In genomic region chr11:121553367-121553766, GRCh38 we compare ENCODE assay signal across 20 cellular contexts.
DNase-seq lines count a peak whose midpoint lies in the region; ATAC-seq, FAIRE-seq and TF ChIP-seq lines count a peak whose summit lies in the region.
"Had no signal": no experiment of that assay in that cellular context is flagged by ENCODE, and none has a peak within 500 bp of the region (broad histone marks: within the 10 kb centered on the region; RNA-seq: fewer than 3 reads in every experiment).

No MANE protein-coding gene starts in this region.

- no peaks in the 10 kb centered on the region for H3K4me1 ChIP-seq in CD4-positive, alpha-beta memory T cell (ENCODE audit: insufficient read depth, low read length)
- H3K4me1 ChIP-seq in PC-3 (ENCODE audit: insufficient read depth, low read length) (peaks cover 23% of the 10 kb centered on the region), neural progenitor cell (peaks cover 41% of the 10 kb centered on the region)

- intact Hi-C loops in CD4-positive, alpha-beta memory T cell (cut with micrococcal nuclease), result no loop called here
- intact Hi-C loops in PC-3 (cut with micrococcal nuclease), result no loop called here

- no peak overlapping the region for H3K4me3 ChIP-seq in CD4-positive, alpha-beta memory T cell (ENCODE audit: low read length in 2 of 2)
- H3K4me3 ChIP-seq in PC-3 (ENCODE audit: low read length) (no peak overlapping the region), fibroblast of mammary gland (ENCODE audit: control insufficient read depth, low read depth, low read length) (no peak overlapping the region), neural progenitor cell (no peak overlapping the region)
- H3K4me3 ChIP-seq: sigmoid colon had no signal

- H2AFZ ChIP-seq in PC-3 (ENCODE audit: low read length) (peak overlapping the region; percentile 20; the same call in 1 of the 2 replicates), neural progenitor cell (replicated peaks) (no peak overlapping the region)

- H3K9ac ChIP-seq in PC-3 (ENCODE audit: low read length) (no peak overlapping the region), neural progenitor cell (no peak overlapping the region)

- H3K9me2 ChIP-seq in PC-3 (replicated peaks; ENCODE audit: low read length), result no peaks in the 10 kb centered on the region

- no peaks in the 10 kb centered on the region for H3K27me3 Mint-ChIP-seq in CD4-positive, alpha-beta memory T cell
- H3K27me3 Mint-ChIP-seq in neural progenitor cell (ENCODE audit: insufficient read depth, low read depth), result no peaks in the 10 kb centered on the region
- H3K27me3 Mint-ChIP-seq: activated CD4-positive, alpha-beta memory T cell treated with anti-CD3 and anti-CD28 coated beads, Interleukin-2, amount 10 ng/mL, durations not matched to agents 7 days and 5 days; progenitor cell of endocrine pancreas; type B pancreatic cell had no signal

- H3K36me3 ChIP-seq in CD4-positive, alpha-beta memory T cell (ENCODE audit: insufficient read depth, low read length), result peaks cover 78% of the 10 kb centered on the region
- H3K36me3 ChIP-seq in PC-3 (ENCODE audit: low read depth, low read length) (peaks cover 9% of the 10 kb centered on the region; the same call in 1 of the 2 replicates), neural progenitor cell (no peaks in the 10 kb centered on the region)

- H3K4me2 ChIP-seq in PC-3 (ENCODE audit: low read length) (no peak overlapping the region; the same call in 1 of the 2 replicates), neural progenitor cell (no peak overlapping the region)

- H3K27me3 ChIP-seq in CD4-positive, alpha-beta memory T cell (ENCODE audit: insufficient read depth, low read length), result no peaks in the 10 kb centered on the region
- no peaks in the 10 kb centered on the region for H3K27me3 ChIP-seq in PC-3 (ENCODE audit: low read length)
- no peaks in the 10 kb centered on the region for H3K27me3 ChIP-seq in neural progenitor cell
- H3K27me3 ChIP-seq: neutrophil, sigmoid colon had no signal

- H3K79me2 ChIP-seq in PC-3 (ENCODE audit: low read length) (no peaks in the 10 kb centered on the region), neural progenitor cell (ENCODE audit: low read depth) (no peaks in the 10 kb centered on the region)

- H3K4me3 Mint-ChIP-seq in CD4-positive, alpha-beta memory T cell, result no peak overlapping the region
- no peak overlapping the region for H3K4me3 Mint-ChIP-seq in neural progenitor cell
- H3K4me3 Mint-ChIP-seq: activated CD4-positive, alpha-beta memory T cell treated with anti-CD3 and anti-CD28 coated beads, Interleukin-2, amount 10 ng/mL, durations not matched to agents 7 days and 5 days; type B pancreatic cell had no signal

- BruUV-seq in PC-3 (replicated peaks; lab: Mats Ljungman, UMichigan), result no TSS peak

- DNase-seq in Ammon's horn (ENCODE audit: low spot score), result peak; percentile 65
- DNase-seq in CD4-positive, alpha-beta memory T cell, result no peak
- no peak for DNase-seq in PC-3
- peak; percentile 29 for DNase-seq in fibroblast of mammary gland (ENCODE audit: low read depth)
- DNase-seq in neural progenitor cell (ENCODE audit: low spot score), result no peak
- DNase-seq in D721Med (ENCODE audit: insufficient read length, low spot score), result no peak
- no peak for DNase-seq in anterior cingulate cortex (lab: John Stamatoyannopoulos, UW)
- DNase-seq: activated CD4-positive, alpha-beta memory T cell treated with anti-CD3 and anti-CD28 coated beads, Interleukin-2, amount 10 ng/mL, durations not matched to agents 7 days and 5 days; activated gamma-delta T cell treated with Interleukin-2 at 50 U/mL for 16 hours; GDM1; NCI-H187 treated with DMSO at 0.1 percent for 48 hours; SIG-M5; sigmoid colon; stimulated activated CD8-positive, alpha-beta memory T cell treated with anti-CD3 and anti-CD28 coated beads, Interleukin-4, amount 100 ng/mL, for 48 hours had no signal

- POLR2A ChIA-PET in CD4-positive, alpha-beta memory T cell (lab: Charles Lee; ENCODE audit: partially characterized antibody), result no interaction called here
- POLR2A ChIA-PET in PC-3 (lab: Charles Lee; ENCODE audit: unreplicated experiment), result no interaction called here

- no peaks in the 10 kb centered on the region for H3K9me3 ChIP-seq in CD4-positive, alpha-beta memory T cell (ENCODE audit: control insufficient read depth in 1 of 2, low read length in 2 of 2)
- H3K9me3 ChIP-seq in PC-3 (ENCODE audit: low read length), result no peaks in the 10 kb centered on the region
- H3K9me3 ChIP-seq in neural progenitor cell (ENCODE audit: low read depth), result no peaks in the 10 kb centered on the region
- H3K9me3 ChIP-seq: sigmoid colon had no signal

- H3K36me3 Mint-ChIP-seq in CD4-positive, alpha-beta memory T cell, result peaks cover 70 to 83% of the 10 kb centered on the region in 2 donors
- H3K36me3 Mint-ChIP-seq in neural progenitor cell, result peaks cover under 1% of the 10 kb centered on the region

- 0 out of 2 replicates have a peak, but pooled peaks cover 3% of the 10 kb centered on the region for H4K20me1 ChIP-seq in PC-3 (ENCODE audit: low read length)
- no peaks in the 10 kb centered on the region for H4K20me1 ChIP-seq in neural progenitor cell (ENCODE audit: low read depth)

- CTCF ChIA-PET in CD4-positive, alpha-beta memory T cell (lab: Charles Lee; ENCODE audit: partially characterized antibody), result no interaction called here
- CTCF ChIA-PET in PC-3 (lab: Charles Lee), result no interaction called here

- ATAC-seq in PC-3, result no peak
- no peak for ATAC-seq in HG03520 (IDR thresholded peaks at IDR 0.05; ENCODE audit: unreplicated experiment)

- H3K27ac Mint-ChIP-seq in CD4-positive, alpha-beta memory T cell, result peak overlapping the region in 4 of 7 donors; percentile 0 to 75 (median 26)
- no peak overlapping the region for H3K27ac Mint-ChIP-seq in neural progenitor cell
- H3K27ac Mint-ChIP-seq: activated CD4-positive, alpha-beta memory T cell treated with anti-CD3 and anti-CD28 coated beads, Interleukin-2, amount 10 ng/mL, durations not matched to agents 7 days and 5 days; progenitor cell of endocrine pancreas had no signal

- H3K9me3 Mint-ChIP-seq in CD4-positive, alpha-beta memory T cell, result no peaks in the 10 kb centered on the region
- H3K9me3 Mint-ChIP-seq in neural progenitor cell, result no peaks in the 10 kb centered on the region
- H3K9me3 Mint-ChIP-seq: activated CD4-positive, alpha-beta memory T cell treated with anti-CD3 and anti-CD28 coated beads, Interleukin-2, amount 10 ng/mL, durations not matched to agents 7 days and 5 days; type B pancreatic cell had no signal

- no peak for TF ChIP-seq CTCF in PC-3 (conservative IDR thresholded peaks at IDR 0.05; ENCODE audit: low read depth, low read length)
- TF ChIP-seq CTCF in fibroblast of mammary gland (conservative IDR thresholded peaks at IDR 0.05; ENCODE audit: control insufficient read depth, insufficient read depth, low read depth, low read length), result no peak
- TF ChIP-seq CTCF in neural progenitor cell (IDR thresholded peaks at IDR 0.05), result no peak
- no peak for TF ChIP-seq CTCF in D721Med (IDR thresholded peaks at IDR 0.05; ENCODE audit: insufficient read depth, missing control alignments)

- no peak overlapping the region for H3K27ac ChIP-seq in CD4-positive, alpha-beta memory T cell (ENCODE audit: low read depth, low read length)
- H3K27ac ChIP-seq in PC-3 (ENCODE audit: low read length) (peak overlapping the region; percentile 42), neural progenitor cell (no peak overlapping the region)
- H3K27ac ChIP-seq: C4-2B, neutrophil, sigmoid colon had no signal

- peaks cover 3% of the 10 kb centered on the region for H3F3A ChIP-seq in PC-3 (ENCODE audit: low read length, unreplicated experiment)
- H3F3A ChIP-seq in neural progenitor cell (ENCODE audit: low read depth), result peaks cover 6% of the 10 kb centered on the region

- peaks cover 8 to 19% (median 18%) of the 10 kb centered on the region in 4 donors for H3K4me1 Mint-ChIP-seq in CD4-positive, alpha-beta memory T cell
- H3K4me1 Mint-ChIP-seq in neural progenitor cell, result peaks cover 35% of the 10 kb centered on the region

- FAIRE-seq in D721Med (lab: Jason Lieb, UNC), result no peak
- FAIRE-seq: H1 had no signal

Comparison
In these comparisons a context has a peak if more than half of its experiments do, and no peak if none do; other contexts are left out.
1. DNase-seq: peak in Ammon's horn (single experiment) and fibroblast of mammary gland (single experiment); none in CD4-positive, alpha-beta memory T cell (0 of 5), PC-3 (single experiment), neural progenitor cell (single experiment), D721Med (single experiment) and anterior cingulate cortex (0 of 58).